17 cellular contexts compared by ENCODE assay signal in genomic region chr3:3753416-3753815, GRCh38. TPM values are rescaled to one million over a fixed set of nuclear protein-coding genes. Genes with fewer than 3 reads are reported as not detected.
"Had no signal": no experiment of that assay in that cellular context is flagged by ENCODE, and none has a peak within 500 bp of the region (broad histone marks: within the 10 kb centered on the region; RNA-seq: fewer than 3 reads in every experiment).

No MANE protein-coding gene starts in this region.

- H3K4me2 ChIP-seq: smooth muscle cell had no signal

- H3K4me3 ChIP-seq: heart right ventricle, ovary, smooth muscle cell, suprapubic skin, thyroid gland, upper lobe of left lung, uterus had no signal

- H3K9me3 ChIP-seq: heart right ventricle, ovary, suprapubic skin, thyroid gland, upper lobe of left lung, uterus had no signal

- H3K27ac ChIP-seq: heart right ventricle, ovary, suprapubic skin, thyroid gland, upper lobe of left lung, uterus had no signal

- DNase-seq: effector memory CD4-positive, alpha-beta T cell; heart right ventricle; hypothalamus; naive thymus-derived CD8-positive, alpha-beta T cell; ovary; right cardiac atrium; stimulated activated CD4-positive, alpha-beta T cell treated with anti-CD3 and anti-CD28 coated beads, Interleukin-2, amount 100 ng/mL, for 48 hours; stimulated activated naive CD4-positive, alpha-beta T cell treated with Interleukin-2 at 50 U/mL for 16 hours; thyroid gland; upper lobe of left lung; uterus had no signal

- H3K36me3 ChIP-seq: heart right ventricle, ovary, suprapubic skin, thyroid gland, upper lobe of left lung, uterus had no signal

- H3K27me3 ChIP-seq: heart right ventricle, ovary, suprapubic skin, thyroid gland, upper lobe of left lung, uterus had no signal

- FAIRE-seq: endometrium, frontal cortex had no signal

- H3K4me1 ChIP-seq: heart right ventricle, suprapubic skin, thyroid gland, upper lobe of left lung, uterus had no signal

RNA-seq across cellular contexts. Expression of gene LRRN1, which starts 45.8 kb away (rescaled TPM):
- total RNA-seq: glomerular endothelial cell, lung microvascular endothelial cell had no signal
